ENCODE assay signal across 10 cellular contexts in the genomic region with DNA sequence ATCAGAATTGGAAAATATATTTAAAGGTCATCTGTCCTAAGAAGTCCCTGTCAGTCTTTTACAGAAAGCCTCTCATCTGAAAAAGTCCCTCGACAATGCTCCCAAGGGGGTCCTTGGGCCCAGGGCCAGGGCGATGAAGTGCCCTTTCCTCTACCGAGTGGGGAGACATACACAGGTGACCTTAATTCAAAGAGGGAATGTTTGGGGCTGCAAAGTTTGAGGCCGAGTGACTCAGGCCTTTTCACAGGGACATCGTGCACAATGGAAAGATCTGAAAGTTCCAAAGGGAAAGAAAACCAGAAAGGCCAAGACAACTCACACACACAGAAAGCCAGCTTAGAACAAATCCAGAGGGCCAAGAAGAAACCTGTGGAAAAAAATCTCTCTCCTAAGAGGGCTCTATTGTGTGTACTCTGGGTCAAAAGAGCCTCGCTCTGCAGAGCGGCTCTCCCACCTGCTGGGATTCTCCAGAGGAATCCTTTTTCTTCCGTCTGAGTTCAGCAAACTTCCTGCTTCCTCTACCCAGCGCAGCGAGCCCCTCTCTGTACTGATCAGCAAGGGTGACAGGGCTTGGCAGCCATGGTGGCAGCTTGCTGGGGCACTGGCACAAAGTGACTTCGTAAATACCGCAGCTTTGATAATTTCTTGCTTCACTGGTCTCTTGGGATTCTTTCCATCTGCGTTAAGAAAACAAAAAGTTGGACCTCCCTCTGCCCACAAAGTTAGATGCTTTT.
DNase-seq lines count a peak whose midpoint lies in the region; ATAC-seq, FAIRE-seq and TF ChIP-seq lines count a peak whose summit lies in the region.
"Had no signal": no experiment of that assay in that cellular context is flagged by ENCODE, and none has a peak within 500 bp of the region (broad histone marks: within the 10 kb centered on the region; RNA-seq: fewer than 3 reads in every experiment).

No MANE protein-coding gene starts in this region.

- H2AFZ ChIP-seq in keratinocyte (ENCODE audit: control insufficient read depth, low read length) = no peak overlapping the region
- H2AFZ ChIP-seq in SK-N-SH (ENCODE audit: low read depth) = no peak overlapping the region

- 0 out of 2 replicates have a peak, but pooled peaks cover 3% of the 10 kb centered on the region for H3K9me3 ChIP-seq in HUES64 (ENCODE audit: insufficient read depth, low read depth, low read length)
- H3K9me3 ChIP-seq in keratinocyte (ENCODE audit: control insufficient read depth, low read depth, low read length) = no peaks in the 10 kb centered on the region
- no peaks in the 10 kb centered on the region for H3K9me3 ChIP-seq in suprapubic skin
- no peaks in the 10 kb centered on the region for H3K9me3 ChIP-seq in SK-N-SH

- CTCF ChIA-PET in SK-N-SH (lab: Yijun Ruan, JAX) = interaction anchor here (1.7 kb wide), 1 partner anchor 8 kb away, joined by 4 read pairs; no protein-coding TSS in a partner anchor

- peak overlapping the region; percentile 45 to 89 (median 58) for H3K27ac Mint-ChIP-seq in brain

- TF ChIP-seq EP300 in suprapubic skin (IDR thresholded peaks at IDR 0.05) = no peak
- TF ChIP-seq EP300 in SK-N-SH (IDR thresholded peaks at IDR 0.05; ENCODE audit: borderline replicate concordance in 1 of 2, low read depth in 1 of 2, low read length in 1 of 2) = no peak

- H3K36me3 ChIP-seq in HUES64 (ENCODE audit: insufficient read depth, low read length) (no peaks in the 10 kb centered on the region), keratinocyte (ENCODE audit: control insufficient read depth in 2 of 2, extremely low read depth in 1 of 2, insufficient read depth in 2 of 2, low read length in 2 of 2) (no peaks in the 10 kb centered on the region), suprapubic skin (no peaks in the 10 kb centered on the region), SK-N-SH (replicated peaks in 1 of 2; ENCODE audit: control insufficient read depth in 1 of 2, insufficient read depth in 2 of 2, low read length in 1 of 2) (no peaks in the 10 kb centered on the region)

- TF ChIP-seq CTCF in brain (conservative IDR thresholded peaks at IDR 0.05) = no peak
- TF ChIP-seq CTCF in keratinocyte (optimal IDR thresholded peaks at IDR 0.05 in 1 of 3, IDR thresholded peaks at IDR 0.05 in 1 of 3, conservative IDR thresholded peaks at IDR 0.05 in 1 of 3; ENCODE audit: extremely low read depth in 1 of 3, insufficient read depth in 2 of 3, low read length in 3 of 3) = no peak
- TF ChIP-seq CTCF in suprapubic skin (IDR thresholded peaks at IDR 0.05) = no peak
- no peak for TF ChIP-seq CTCF in SK-N-SH (IDR thresholded peaks at IDR 0.05)

- ATAC-seq in HG02870 (IDR thresholded peaks at IDR 0.05; ENCODE audit: unreplicated experiment) = no peak
- no peak for ATAC-seq in GM18511 (IDR thresholded peaks at IDR 0.05; ENCODE audit: unreplicated experiment)

- no peak for TF ChIP-seq RAD21 in SK-N-SH (IDR thresholded peaks at IDR 0.05; ENCODE audit: low read length)

- no peaks in the 10 kb centered on the region for H3K27me3 Mint-ChIP-seq in brain

- peaks cover 0 to 4% (median 3%) of the 10 kb centered on the region in 5 experiments for H3K9me3 Mint-ChIP-seq in brain

- TF ChIP-seq POLR2A in suprapubic skin (IDR thresholded peaks at IDR 0.05) = no peak

- DNase-seq in keratinocyte (ENCODE audit: low read depth, low spot score) (no peak), suprapubic skin (ENCODE audit: low spot score in 2 of 2) (no peak), SK-N-SH (no peak)
- DNase-seq in central memory CD4-positive, alpha-beta T cell = no peak
- DNase-seq: NCI-H1105; stimulated activated CD4-positive, alpha-beta T cell treated with anti-CD3 and anti-CD28 coated beads, Interleukin-2, amount 100 ng/mL, for 24 hours had no signal

- H3K4me2 ChIP-seq in keratinocyte (ENCODE audit: control insufficient read depth, extremely low read depth, insufficient read depth, low read depth, low read length) (peak overlapping the region; percentile 6), SK-N-SH (no peak overlapping the region)

- FAIRE-seq in keratinocyte (lab: Jason Lieb, UNC) = no peak

- H4K20me1 ChIP-seq in keratinocyte (ENCODE audit: control insufficient read depth, extremely low read depth, insufficient read depth, low read length) (no peaks in the 10 kb centered on the region), SK-N-SH (ENCODE audit: insufficient read depth) (no peaks in the 10 kb centered on the region)

- no peaks in the 10 kb centered on the region for H3K79me2 ChIP-seq in keratinocyte (ENCODE audit: control insufficient read depth, insufficient read depth, low read length)
- no peaks in the 10 kb centered on the region for H3K79me2 ChIP-seq in SK-N-SH (ENCODE audit: insufficient read depth)

- H3K4me1 Mint-ChIP-seq in brain = peaks cover 21% of the 10 kb centered on the region

- no peaks in the 10 kb centered on the region for H3K27me3 ChIP-seq in HUES64 (ENCODE audit: insufficient read depth, low read length)
- no peaks in the 10 kb centered on the region for H3K27me3 ChIP-seq in keratinocyte (ENCODE audit: control insufficient read depth, extremely low read depth, insufficient read depth, low read length)
- no peaks in the 10 kb centered on the region for H3K27me3 ChIP-seq in suprapubic skin
- H3K27me3 ChIP-seq in SK-N-SH (ENCODE audit: insufficient read depth) = no peaks in the 10 kb centered on the region

- no peaks in the 10 kb centered on the region for H3F3A ChIP-seq in SK-N-SH (replicated peaks; ENCODE audit: insufficient read depth)

- no peaks in the 10 kb centered on the region for H3K9me2 ChIP-seq in SK-N-SH

- H3K9ac ChIP-seq in HUES64 (ENCODE audit: low read depth, low read length) (peak overlapping the region; percentile 36; the same call in 1 of the 2 replicates), keratinocyte (ENCODE audit: control insufficient read depth, extremely low read depth, insufficient read depth, low read length) (no peak overlapping the region), SK-N-SH (no peak overlapping the region)

- H3K4me1 ChIP-seq in HUES64 (ENCODE audit: insufficient read depth, low read length) (peaks cover 19% of the 10 kb centered on the region), keratinocyte (ENCODE audit: control insufficient read depth, extremely low read depth, insufficient read depth, low read length) (peaks cover 8% of the 10 kb centered on the region), suprapubic skin (peaks cover 19% of the 10 kb centered on the region), SK-N-SH (ENCODE audit: control insufficient read depth in 1 of 2, insufficient read depth in 2 of 2, low read depth in 1 of 2, low read length in 1 of 2) (peaks cover 0 to 2% of the 10 kb centered on the region in 2 experiments; a peak in 2 of 4 replicates)

- no peaks in the 10 kb centered on the region for H3K9me1 ChIP-seq in keratinocyte (ENCODE audit: control insufficient read depth, extremely low read depth, insufficient read depth, low read length)

- WGBS in HUES64 = 27% methylated on average over 13 of the region's 13 CpGs
- WGBS in suprapubic skin = 55% methylated on average over 13 of the region's 13 CpGs
- 73% methylated on average over 13 of the region's 13 CpGs for WGBS in SK-N-SH (ENCODE audit: low lambda C conversion rate)

- peak overlapping the region in 4 of 5 experiments; percentile 6 to 56 (median 28) for H3K4me3 Mint-ChIP-seq in brain

- H3K4me3 ChIP-seq in HUES64 (ENCODE audit: low read length) (no peak overlapping the region), keratinocyte (ENCODE audit: control insufficient read depth in 2 of 3, extremely low read depth in 1 of 3, insufficient read depth in 2 of 3, low read depth in 1 of 3, low read length in 3 of 3) (no peak overlapping the region), suprapubic skin (no peak overlapping the region), SK-N-SH (ENCODE audit: low read depth in 2 of 2, low read length in 1 of 2) (no peak overlapping the region)

- peak overlapping the region; percentile 18; the same call in 1 of the 2 replicates for H3K27ac ChIP-seq in HUES64 (ENCODE audit: low read depth, low read length)
- H3K27ac ChIP-seq in keratinocyte (ENCODE audit: control insufficient read depth, insufficient read depth, low read length) = no peak overlapping the region
- H3K27ac ChIP-seq in suprapubic skin = peak overlapping the region; percentile 25
- no peak overlapping the region for H3K27ac ChIP-seq in SK-N-SH (ENCODE audit: low read depth in 2 of 2, low read length in 1 of 2)

- POLR2A ChIA-PET in SK-N-SH (lab: Yijun Ruan, JAX) = no interaction called here

- dilution Hi-C loops in keratinocyte (cut with MboI; ENCODE audit: extremely low pct_ligation_motif_present, low sequenced_read_pairs) = no loop called here

- H3K36me3 Mint-ChIP-seq in brain = no peaks in the 10 kb centered on the region

TF ChIP-seq in SK-N-SH, 30 proteins besides CTCF, POLR2A, EP300 and RAD21:
- no peak for TF ChIP-seq RCOR1 (IDR thresholded peaks at IDR 0.05; ENCODE audit: low read length)
- no peak for TF ChIP-seq MEF2A (IDR thresholded peaks at IDR 0.05; ENCODE audit: borderline replicate concordance, low read depth)
- TF ChIP-seq ELF1 (IDR thresholded peaks at IDR 0.05) = no peak
- TF ChIP-seq, protein P1, sequence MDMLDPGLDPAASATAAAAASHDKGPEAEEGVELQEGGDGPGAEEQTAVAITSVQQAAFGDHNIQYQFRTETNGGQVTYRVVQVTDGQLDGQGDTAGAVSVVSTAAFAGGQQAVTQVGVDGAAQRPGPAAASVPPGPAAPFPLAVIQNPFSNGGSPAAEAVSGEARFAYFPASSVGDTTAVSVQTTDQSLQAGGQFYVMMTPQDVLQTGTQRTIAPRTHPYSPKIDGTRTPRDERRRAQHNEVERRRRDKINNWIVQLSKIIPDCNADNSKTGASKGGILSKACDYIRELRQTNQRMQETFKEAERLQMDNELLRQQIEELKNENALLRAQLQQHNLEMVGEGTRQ (IDR thresholded peaks at IDR 0.05; ENCODE audit: borderline replicate concordance, low read depth, low read length) = no peak
- TF ChIP-seq, protein P2, sequence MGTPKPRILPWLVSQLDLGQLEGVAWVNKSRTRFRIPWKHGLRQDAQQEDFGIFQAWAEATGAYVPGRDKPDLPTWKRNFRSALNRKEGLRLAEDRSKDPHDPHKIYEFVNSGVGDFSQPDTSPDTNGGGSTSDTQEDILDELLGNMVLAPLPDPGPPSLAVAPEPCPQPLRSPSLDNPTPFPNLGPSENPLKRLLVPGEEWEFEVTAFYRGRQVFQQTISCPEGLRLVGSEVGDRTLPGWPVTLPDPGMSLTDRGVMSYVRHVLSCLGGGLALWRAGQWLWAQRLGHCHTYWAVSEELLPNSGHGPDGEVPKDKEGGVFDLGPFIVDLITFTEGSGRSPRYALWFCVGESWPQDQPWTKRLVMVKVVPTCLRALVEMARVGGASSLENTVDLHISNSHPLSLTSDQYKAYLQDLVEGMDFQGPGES (IDR thresholded peaks at IDR 0.05; ENCODE audit: low read depth, low read length) = no peak
- TF ChIP-seq MXI1 (IDR thresholded peaks at IDR 0.05; ENCODE audit: low read depth, low read length) = no peak
- TF ChIP-seq NRF1 (IDR thresholded peaks at IDR 0.05; ENCODE audit: low read depth, low read length) = no peak

Comparison
In these comparisons a context has a peak if more than half of its experiments do, and no peak if none do; other contexts are left out.
1. H3K27ac ChIP-seq: peak in HUES64 (single experiment) and suprapubic skin (single experiment); none in keratinocyte (single experiment) and SK-N-SH (0 of 2).